ENCODE assay signal across 3 cellular contexts in genomic region chr5:174154559-174154958, GRCh38.
"Had no signal": no experiment of that assay in that cellular context is flagged by ENCODE, and none has a peak within 500 bp of the region (broad histone marks: within the 10 kb centered on the region; RNA-seq: fewer than 3 reads in every experiment).

No MANE protein-coding gene starts in this region.

- H3K4me3 ChIP-seq: GM12878 had no signal

- ATAC-seq: GM12878 had no signal

- DNase-seq: GDM1, GF-D8 had no signal
